Comparison of ENCODE assay signal across 2 cellular contexts in the genomic region with DNA sequence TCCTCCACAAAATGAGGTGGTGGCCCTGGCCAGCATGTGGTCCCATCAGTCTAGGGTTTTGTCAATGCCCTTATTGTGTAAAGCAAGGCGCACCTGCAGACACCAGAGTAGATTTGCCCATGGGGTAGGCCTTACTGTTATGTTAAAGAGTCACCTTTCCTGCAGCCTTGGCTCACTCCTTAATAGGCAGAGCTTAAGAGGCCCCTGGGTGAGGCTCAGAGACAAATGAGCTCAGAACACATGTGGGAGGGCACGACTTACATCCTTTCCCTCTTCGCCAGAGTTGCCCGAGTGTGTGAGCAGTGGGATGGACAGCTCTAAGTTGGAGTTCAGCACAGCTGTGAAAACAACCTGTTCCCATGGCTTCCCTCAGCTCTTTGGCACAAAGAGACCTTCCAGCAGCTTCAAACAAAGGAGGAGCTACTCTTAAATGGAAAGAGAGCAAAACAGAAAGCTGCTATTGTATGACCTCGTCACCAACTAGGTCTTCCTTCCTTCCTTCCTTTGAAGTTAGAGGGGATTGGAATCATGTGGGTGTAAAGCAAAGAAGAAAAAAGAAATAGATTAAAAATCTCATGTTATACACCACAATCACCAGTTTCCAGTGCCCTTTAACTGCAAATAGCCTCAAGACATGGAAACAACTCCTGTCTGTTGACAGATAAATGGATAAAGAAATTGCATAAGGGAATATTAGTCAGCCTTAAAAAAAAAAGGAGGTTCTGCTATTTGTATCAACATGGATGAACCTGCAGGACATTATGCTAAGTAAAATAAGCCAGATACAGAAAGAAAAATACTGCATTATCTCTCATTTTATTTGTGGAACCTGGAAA.
A peak's percentile ranks its signal among the peaks of the same experiment; 100 is the strongest.
TF ChIP-seq lines count a peak whose summit lies in the region.

No MANE protein-coding gene starts in this region.

TF ChIP-seq in GM23338, 12 proteins besides CTCF, POLR2A, EP300 and RAD21 (continued from another document and continues in another):
- TF ChIP-seq, protein P1, sequence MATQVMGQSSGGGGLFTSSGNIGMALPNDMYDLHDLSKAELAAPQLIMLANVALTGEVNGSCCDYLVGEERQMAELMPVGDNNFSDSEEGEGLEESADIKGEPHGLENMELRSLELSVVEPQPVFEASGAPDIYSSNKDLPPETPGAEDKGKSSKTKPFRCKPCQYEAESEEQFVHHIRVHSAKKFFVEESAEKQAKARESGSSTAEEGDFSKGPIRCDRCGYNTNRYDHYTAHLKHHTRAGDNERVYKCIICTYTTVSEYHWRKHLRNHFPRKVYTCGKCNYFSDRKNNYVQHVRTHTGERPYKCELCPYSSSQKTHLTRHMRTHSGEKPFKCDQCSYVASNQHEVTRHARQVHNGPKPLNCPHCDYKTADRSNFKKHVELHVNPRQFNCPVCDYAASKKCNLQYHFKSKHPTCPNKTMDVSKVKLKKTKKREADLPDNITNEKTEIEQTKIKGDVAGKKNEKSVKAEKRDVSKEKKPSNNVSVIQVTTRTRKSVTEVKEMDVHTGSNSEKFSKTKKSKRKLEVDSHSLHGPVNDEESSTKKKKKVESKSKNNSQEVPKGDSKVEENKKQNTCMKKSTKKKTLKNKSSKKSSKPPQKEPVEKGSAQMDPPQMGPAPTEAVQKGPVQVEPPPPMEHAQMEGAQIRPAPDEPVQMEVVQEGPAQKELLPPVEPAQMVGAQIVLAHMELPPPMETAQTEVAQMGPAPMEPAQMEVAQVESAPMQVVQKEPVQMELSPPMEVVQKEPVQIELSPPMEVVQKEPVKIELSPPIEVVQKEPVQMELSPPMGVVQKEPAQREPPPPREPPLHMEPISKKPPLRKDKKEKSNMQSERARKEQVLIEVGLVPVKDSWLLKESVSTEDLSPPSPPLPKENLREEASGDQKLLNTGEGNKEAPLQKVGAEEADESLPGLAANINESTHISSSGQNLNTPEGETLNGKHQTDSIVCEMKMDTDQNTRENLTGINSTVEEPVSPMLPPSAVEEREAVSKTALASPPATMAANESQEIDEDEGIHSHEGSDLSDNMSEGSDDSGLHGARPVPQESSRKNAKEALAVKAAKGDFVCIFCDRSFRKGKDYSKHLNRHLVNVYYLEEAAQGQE (IDR thresholded peaks at IDR 0.05; ENCODE audit: unreplicated experiment): no peak
- TF ChIP-seq NANOG (IDR thresholded peaks at IDR 0.05; ENCODE audit: borderline replicate concordance) (peak; percentile 79), ZNF114 (CRISPR knock-in tag; IDR thresholded peaks at IDR 0.05) (peak; percentile 27), EZH2phosphoT487 (IDR thresholded peaks at IDR 0.05; ENCODE audit: unreplicated experiment) (no peak), ETS1 (IDR thresholded peaks at IDR 0.05) (no peak), JUNB (IDR thresholded peaks at IDR 0.05; ENCODE audit: unreplicated experiment) (no peak), CREB1 (CRISPR knock-in tag; IDR thresholded peaks at IDR 0.05; ENCODE audit: low read depth) (peak; percentile 32)

TF ChIP-seq in SK-N-SH, 30 proteins besides CTCF, POLR2A, EP300 and RAD21 (continued from another document):
- TF ChIP-seq, protein P1 (IDR thresholded peaks at IDR 0.05; ENCODE audit: low read depth, low read length): no peak
